Comparison of ENCODE assay signal across 36 cellular contexts in genomic region chr18:3952031-3952430, GRCh38.
"Had no signal": no experiment of that assay in that cellular context is flagged by ENCODE, and none has a peak within 500 bp of the region (broad histone marks: within the 10 kb centered on the region; RNA-seq: fewer than 3 reads in every experiment).

No MANE protein-coding gene starts in this region.

- DNase-seq: activated CD4-positive, alpha-beta T cell treated with anti-CD3 and anti-CD28 coated beads for 1 hour; activated CD4-positive, alpha-beta T cell treated with anti-CD3 and anti-CD28 coated beads for 48 hours; activated CD4-positive, alpha-beta T cell treated with anti-CD3 and anti-CD28 coated beads, Interleukin-2, amount 50 U/mL, for 1 hour; activated CD4-positive, alpha-beta T cell treated with anti-CD3 and anti-CD28 coated beads, Interleukin-2, amount 50 U/mL, for 48 hours; activated CD8-positive, alpha-beta memory T cell treated with anti-CD3 and anti-CD28 coated beads for 24 hours; activated CD8-positive, alpha-beta T cell treated with anti-CD3 and anti-CD28 coated beads for 36 hours; activated effector memory CD4-positive, alpha-beta T cell treated with anti-CD3 and anti-CD28 coated beads, Interleukin-2, amount 50 U/mL, for 16 hours; activated naive CD4-positive, alpha-beta T cell treated with anti-CD3 and anti-CD28 coated beads for 36 hours; activated naive CD8-positive, alpha-beta T cell treated with anti-CD3 and anti-CD28 coated beads for 36 hours; activated naive CD8-positive, alpha-beta T cell treated with anti-CD3 and anti-CD28 coated beads, Interleukin-2, amount 50 U/mL, for 24 hours; activated T-cell treated with anti-CD3 and anti-CD28 coated beads, Interleukin-2, amount 50 U/mL, for 48 hours; adrenal gland; amygdala; aorta; body of pancreas; dermis blood vessel endothelial cell; effector CD4-positive, alpha-beta T cell; effector memory CD8-positive, alpha-beta T cell; esophagus squamous epithelium; foreskin melanocyte; heart right ventricle; T-helper 1 cell; T-helper 17 cell; T1000 had no signal

- H3K4me3 ChIP-seq: adrenal gland, body of pancreas, breast epithelium, cardiac muscle cell, coronary artery, esophagus squamous epithelium, gastroesophageal sphincter, heart right ventricle had no signal

- H3K9me3 Mint-ChIP-seq: activated CD8-positive, alpha-beta T cell treated with anti-CD3 and anti-CD28 coated beads for 36 hours; activated naive CD4-positive, alpha-beta T cell treated with anti-CD3 and anti-CD28 coated beads for 36 hours; activated naive CD8-positive, alpha-beta T cell treated with anti-CD3 and anti-CD28 coated beads for 36 hours; activated T-helper 1 cell treated with anti-CD3 and anti-CD28 coated beads, Interleukin-12 subunit alpha, Interleukin-12 subunit beta, Interleukin-2, Interleukin-4 antibody, amounts not matched to agents 30 ng/mL and 10 ng/mL and 1 ng/mL, durations not matched to agents 14 hours and 24 hours and 36 hours; activated T-helper 2 cell treated with anti-CD3 and anti-CD28 coated beads, Interferon-gamma antibody, Interleukin-2, Interleukin-4, amounts not matched to agents 10 μg/mL and 5 μg/mL and 100 μg/mL, durations not matched to agents 14 hours and 24 hours and 36 hours; central memory CD8-positive, alpha-beta T cell; effector memory CD8-positive, alpha-beta T cell; T-helper 2 cell treated with Interferon-gamma antibody and Interleukin-4, amounts not matched to agents 5 μg/mL and 100 μg/mL, for 36 hours had no signal

- H3K27ac Mint-ChIP-seq: activated CD8-positive, alpha-beta T cell treated with anti-CD3 and anti-CD28 coated beads for 36 hours; activated naive CD4-positive, alpha-beta T cell treated with anti-CD3 and anti-CD28 coated beads for 36 hours; activated naive CD4-positive, alpha-beta T cell treated with anti-CD3 and anti-CD28 coated beads, Interleukin-2, amount 50 U/mL, for 24 hours; activated naive CD8-positive, alpha-beta T cell treated with anti-CD3 and anti-CD28 coated beads for 36 hours; activated naive CD8-positive, alpha-beta T cell treated with anti-CD3 and anti-CD28 coated beads, Interleukin-2, amount 50 U/mL, for 24 hours; activated T-helper 1 cell treated with anti-CD3 and anti-CD28 coated beads, Interleukin-12 subunit alpha, Interleukin-12 subunit beta, Interleukin-2, Interleukin-4 antibody, amounts not matched to agents 30 ng/mL and 10 ng/mL and 1 ng/mL, durations not matched to agents 14 hours and 24 hours and 36 hours; activated T-helper 2 cell treated with anti-CD3 and anti-CD28 coated beads, Interferon-gamma antibody, Interleukin-2, Interleukin-4, amounts not matched to agents 10 μg/mL and 5 μg/mL and 100 μg/mL, durations not matched to agents 14 hours and 24 hours and 36 hours; effector memory CD8-positive, alpha-beta T cell; T-helper 17 cell; T-helper 2 cell treated with Interferon-gamma antibody and Interleukin-4, amounts not matched to agents 5 μg/mL and 100 μg/mL, for 36 hours; WTC11 had no signal

- H3K4me1 Mint-ChIP-seq: activated naive CD4-positive, alpha-beta T cell treated with anti-CD3 and anti-CD28 coated beads, Interleukin-2, amount 50 U/mL, for 24 hours; activated naive CD8-positive, alpha-beta T cell treated with anti-CD3 and anti-CD28 coated beads for 36 hours; activated naive CD8-positive, alpha-beta T cell treated with anti-CD3 and anti-CD28 coated beads, Interleukin-2, amount 50 U/mL, for 24 hours; central memory CD8-positive, alpha-beta T cell; T-helper 17 cell had no signal

- H3K9me3 ChIP-seq: adrenal gland, body of pancreas, breast epithelium, esophagus squamous epithelium, gastroesophageal sphincter had no signal

- H3K4me1 ChIP-seq: adrenal gland, body of pancreas, breast epithelium, esophagus squamous epithelium, gastroesophageal sphincter, heart right ventricle had no signal

- H3K27ac ChIP-seq: adrenal gland, body of pancreas, breast epithelium, cardiac muscle cell, coronary artery, epithelial cell of prostate, esophagus squamous epithelium, gastroesophageal sphincter, heart right ventricle, VCaP had no signal

- H3K27me3 ChIP-seq: adrenal gland, body of pancreas, breast epithelium, cardiac muscle cell, esophagus squamous epithelium, gastroesophageal sphincter, heart right ventricle had no signal

- H3K4me3 Mint-ChIP-seq: activated CD8-positive, alpha-beta T cell treated with anti-CD3 and anti-CD28 coated beads for 36 hours; activated naive CD4-positive, alpha-beta T cell treated with anti-CD3 and anti-CD28 coated beads for 36 hours; activated naive CD4-positive, alpha-beta T cell treated with anti-CD3 and anti-CD28 coated beads, Interleukin-2, amount 50 U/mL, for 24 hours; activated naive CD8-positive, alpha-beta T cell treated with anti-CD3 and anti-CD28 coated beads for 36 hours; activated naive CD8-positive, alpha-beta T cell treated with anti-CD3 and anti-CD28 coated beads, Interleukin-2, amount 50 U/mL, for 24 hours; activated T-helper 1 cell treated with anti-CD3 and anti-CD28 coated beads, Interleukin-12 subunit alpha, Interleukin-12 subunit beta, Interleukin-2, Interleukin-4 antibody, amounts not matched to agents 30 ng/mL and 10 ng/mL and 1 ng/mL, durations not matched to agents 14 hours and 24 hours and 36 hours; central memory CD8-positive, alpha-beta T cell; effector memory CD8-positive, alpha-beta T cell; T-helper 17 cell; T-helper 2 cell treated with Interferon-gamma antibody and Interleukin-4, amounts not matched to agents 5 μg/mL and 100 μg/mL, for 36 hours; WTC11 had no signal

- H3K36me3 ChIP-seq: adrenal gland, breast epithelium, cardiac muscle cell, esophagus squamous epithelium, gastroesophageal sphincter, heart right ventricle had no signal

- H3K36me3 Mint-ChIP-seq: activated naive CD4-positive, alpha-beta T cell treated with anti-CD3 and anti-CD28 coated beads, Interleukin-2, amount 50 U/mL, for 24 hours; activated naive CD8-positive, alpha-beta T cell treated with anti-CD3 and anti-CD28 coated beads for 36 hours had no signal
